In the genomic region with DNA sequence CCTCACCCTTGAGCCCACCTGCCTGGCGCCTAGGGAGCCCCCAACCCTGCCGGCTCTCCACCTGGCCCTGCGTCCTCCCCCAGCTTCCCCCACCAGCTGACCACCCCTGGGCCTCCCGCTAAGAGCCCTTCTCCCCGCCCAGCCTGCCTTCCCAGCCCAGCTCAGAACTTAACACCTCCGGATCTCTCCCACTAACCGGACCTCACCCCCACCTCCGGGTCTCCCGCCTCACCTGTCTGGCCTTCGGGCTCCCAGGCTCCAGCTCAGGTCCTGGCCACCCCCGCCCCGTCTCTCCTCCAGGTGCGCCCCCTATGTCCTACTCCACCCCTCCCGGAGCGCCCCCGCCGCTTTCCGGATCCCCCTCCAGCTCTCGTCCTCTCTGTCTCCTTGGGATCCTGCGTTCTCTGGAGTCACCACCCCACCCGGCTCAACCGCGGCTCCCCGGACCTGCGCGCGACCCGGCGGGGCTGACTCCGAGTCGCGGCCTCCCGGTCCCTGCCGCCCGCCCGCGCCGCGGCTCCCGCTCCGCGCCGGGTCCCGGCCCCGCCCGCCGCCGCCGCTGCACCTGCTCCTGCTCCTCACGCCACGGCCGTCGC, we compare ENCODE assay signal across 8 cellular contexts. TPM values are rescaled to one million over a fixed set of nuclear protein-coding genes. Genes with fewer than 3 reads are reported as not detected.
A peak's percentile ranks its signal among the peaks of the same experiment; 100 is the strongest.
DNase-seq lines count a peak whose midpoint lies in the region; ATAC-seq and TF ChIP-seq lines count a peak whose summit lies in the region.

A gene (minus strand): TSS at position 51 of the 596 bp plus-strand sequence. CDS start 568 bp downstream, outside the sequence.

- peak within 1 kb of the TSS; percentile 31 for H3K27ac Mint-ChIP-seq in T-helper 2 cell treated with Interferon-gamma antibody and Interleukin-4, amounts not matched to agents 5 μg/mL and 100 μg/mL, for 36 hours
- H3K27ac Mint-ChIP-seq in neural crest cell (ENCODE audit: unreplicated experiment), result no peak within 1 kb of the TSS

- no peak for DNase-seq in T-helper 2 cell treated with Interferon-gamma antibody and Interleukin-4, amounts not matched to agents 5 μg/mL and 100 μg/mL, for 36 hours (ENCODE audit: low spot score)
- DNase-seq in T-helper 2 cell (no peak), RPMI8226 (peak; percentile 27), epithelial cell of esophagus (ENCODE audit: low read depth) (no peak), neural crest cell (ENCODE audit: low read depth, low spot score) (no peak), H4 (ENCODE audit: low spot score) (no peak), NCI-H1694 (lab: John Stamatoyannopoulos, UW) (no peak)

- ATAC-seq in HG02840 (IDR thresholded peaks at IDR 0.05; ENCODE audit: low FRiP score, unreplicated experiment), result peak; percentile 25

- H3K4me1 Mint-ChIP-seq in T-helper 2 cell treated with Interferon-gamma antibody and Interleukin-4, amounts not matched to agents 5 μg/mL and 100 μg/mL, for 36 hours (ENCODE audit: low read depth), result peaks cover 1% of the 10 kb centered on the region
- H3K4me1 Mint-ChIP-seq in neural crest cell, result peaks cover 5% of the 10 kb centered on the region

- no peaks in the 10 kb centered on the region for H3K36me3 Mint-ChIP-seq in T-helper 2 cell treated with Interferon-gamma antibody and Interleukin-4, amounts not matched to agents 5 μg/mL and 100 μg/mL, for 36 hours (ENCODE audit: low read depth)
- H3K36me3 Mint-ChIP-seq in neural crest cell (ENCODE audit: low read depth), result no peaks in the 10 kb centered on the region

- peak within 1 kb of the TSS; percentile 47 for H3K4me3 ChIP-seq in epithelial cell of esophagus (ENCODE audit: low read length)

- H3K27me3 Mint-ChIP-seq in T-helper 2 cell treated with Interferon-gamma antibody and Interleukin-4, amounts not matched to agents 5 μg/mL and 100 μg/mL, for 36 hours (ENCODE audit: low read depth), result peaks cover 22% of the 10 kb centered on the region
- peaks cover 13% of the 10 kb centered on the region for H3K27me3 Mint-ChIP-seq in neural crest cell (ENCODE audit: low read depth)

- TF ChIP-seq CTCF in epithelial cell of esophagus (IDR thresholded peaks at IDR 0.05; ENCODE audit: insufficient read depth, low read depth, low read length, missing control alignments), result no peak
- TF ChIP-seq CTCF in neural crest cell (conservative IDR thresholded peaks at IDR 0.05), result no peak

- H3K4me3 Mint-ChIP-seq in T-helper 2 cell treated with Interferon-gamma antibody and Interleukin-4, amounts not matched to agents 5 μg/mL and 100 μg/mL, for 36 hours, result peak within 1 kb of the TSS; percentile 70
- H3K4me3 Mint-ChIP-seq in neural crest cell, result peak within 1 kb of the TSS; percentile 84

- no peaks in the 10 kb centered on the region for H3K9me3 Mint-ChIP-seq in T-helper 2 cell treated with Interferon-gamma antibody and Interleukin-4, amounts not matched to agents 5 μg/mL and 100 μg/mL, for 36 hours
- H3K9me3 Mint-ChIP-seq in neural crest cell, result no peaks in the 10 kb centered on the region

RNA-seq across cellular contexts. Expression of the gene that starts here (rescaled TPM):
- total RNA-seq in neural crest cell, result 2.3 TPM in 2 replicates
- total RNA-seq in H4 (2014; rRNA removed; shearing (Covaris generic)), result 0.12 TPM in 1 of 2 replicates, not detected in the other
